ENCODE assay signal across 17 cellular contexts in the genomic region with DNA sequence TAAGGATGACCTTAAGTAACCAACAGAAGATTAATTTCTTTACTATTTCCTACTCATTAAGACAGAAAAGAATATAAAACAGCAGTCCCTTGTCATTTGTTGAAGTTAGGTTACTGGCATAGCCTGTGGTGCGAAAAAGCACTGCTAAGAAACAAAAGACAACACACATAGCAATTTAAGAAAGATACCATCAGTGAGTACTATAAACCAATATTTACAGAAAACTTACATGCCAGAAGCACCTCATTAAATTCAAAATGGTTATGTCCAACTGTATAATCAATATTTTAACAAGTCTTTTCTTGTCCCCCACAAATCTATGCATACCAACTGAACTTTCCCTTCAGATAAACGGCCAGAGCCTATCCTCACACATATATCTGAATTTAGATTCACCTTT. TPM values are rescaled to one million over a fixed set of nuclear protein-coding genes. Genes with fewer than 3 reads are reported as not detected.
DNase-seq lines count a peak whose midpoint lies in the region; ATAC-seq and TF ChIP-seq lines count a peak whose summit lies in the region.
"Had no signal": no experiment of that assay in that cellular context is flagged by ENCODE, and none has a peak within 500 bp of the region (broad histone marks: within the 10 kb centered on the region; RNA-seq: fewer than 3 reads in every experiment).

No MANE protein-coding gene starts in this region.

- H3K36me3 ChIP-seq in ACC112 (ENCODE audit: insufficient read depth, low read length) (peaks cover 44% of the 10 kb centered on the region), HUES64 (ENCODE audit: insufficient read depth, low read length) (peaks cover 9% of the 10 kb centered on the region)

- H3K4me1 ChIP-seq in ACC112 (ENCODE audit: control insufficient read depth, insufficient read depth, low read length, unreplicated experiment): peaks cover 35% of the 10 kb centered on the region
- peaks cover 50% of the 10 kb centered on the region for H3K4me1 ChIP-seq in HUES64 (ENCODE audit: insufficient read depth, low read length)

- H3K9ac ChIP-seq in HUES64 (ENCODE audit: low read depth, low read length): no peak overlapping the region

- peaks cover 58% of the 10 kb centered on the region for H3K4me1 Mint-ChIP-seq in WTC11

- WGBS in HUES64: 88% methylated on average over 2 of the region's 2 CpGs

- H3K36me3 Mint-ChIP-seq in WTC11: peaks cover 5% of the 10 kb centered on the region; the same call in 1 of the 2 replicates

- H2AFZ ChIP-seq in ACC112 (ENCODE audit: low read length, unreplicated experiment): no peak overlapping the region

- POLR2A ChIA-PET in WTC11 (lab: Charles Lee): no interaction called here

- H3K27ac ChIP-seq in ACC112 (ENCODE audit: low read depth, low read length) (peak overlapping the region; percentile 27), HUES64 (ENCODE audit: low read depth, low read length) (no peak overlapping the region)
- H3K27ac ChIP-seq: C4-2B, RWPE1 had no signal

- H3K4me3 Mint-ChIP-seq in WTC11: no peak overlapping the region

- H3K27me3 ChIP-seq in ACC112 (ENCODE audit: insufficient read depth, low read length) (no peaks in the 10 kb centered on the region), HUES64 (ENCODE audit: insufficient read depth, low read length) (no peaks in the 10 kb centered on the region)

- peaks cover 26% of the 10 kb centered on the region for H3K79me2 ChIP-seq in ACC112 (ENCODE audit: control insufficient read depth, insufficient read depth, low read length, unreplicated experiment)

- TF ChIP-seq CTCF in WTC11 (IDR thresholded peaks at IDR 0.05): no peak

- H3K27ac Mint-ChIP-seq in WTC11: peak overlapping the region; percentile 84; the same call in 1 of the 2 replicates

- H3K27me3 Mint-ChIP-seq in WTC11 (ENCODE audit: low read depth): no peaks in the 10 kb centered on the region

- ATAC-seq in WTC11: no peak
- ATAC-seq in GM19452 (IDR thresholded peaks at IDR 0.05; ENCODE audit: unreplicated experiment): no peak

- H3K4me3 ChIP-seq in ACC112 (ENCODE audit: low read depth, low read length) (no peak overlapping the region), HUES64 (ENCODE audit: low read length) (peak overlapping the region; percentile 19; the same call in 1 of the 2 replicates)

- H3K9me3 Mint-ChIP-seq in WTC11: no peaks in the 10 kb centered on the region

- no peaks in the 10 kb centered on the region for H3K9me3 ChIP-seq in HUES64 (ENCODE audit: insufficient read depth, low read depth, low read length)

- DNase-seq in WTC11 (ENCODE audit: low spot score) (no peak), foreskin melanocyte (peak; percentile 79), amniotic stem cell (lab: John Stamatoyannopoulos, UW) (no peak)
- no peak for DNase-seq in activated effector memory CD4-positive, alpha-beta T cell treated with Interleukin-2 at 50 U/mL for 16 hours
- no peak for DNase-seq in activated CD4-positive, CD25-positive, alpha-beta regulatory T cell treated with anti-CD3 and anti-CD28 coated beads, Interleukin-2, amount 50 U/mL, for 72 hours
- DNase-seq: AML-193, DMS79, HCEC 1CT, MV-4-11, NCI-H1694 treated with DMSO at 0.1 percent for 48 hours, NCI-H226, NCI-H524 had no signal

- CTCF ChIA-PET in WTC11 (lab: Charles Lee): no interaction called here

TF ChIP-seq in WTC11, 78 proteins besides CTCF, POLR2A, EP300 and RAD21:
- TF ChIP-seq ZNF416 (CRISPR knock-in tag; IDR thresholded peaks at IDR 0.05): no peak
- no peak for TF ChIP-seq IRF2 (CRISPR knock-in tag; IDR thresholded peaks at IDR 0.05; ENCODE audit: borderline replicate concordance, low read depth)
- no peak for TF ChIP-seq GABPB1 (CRISPR knock-in tag; IDR thresholded peaks at IDR 0.05)
- TF ChIP-seq, protein P1, sequence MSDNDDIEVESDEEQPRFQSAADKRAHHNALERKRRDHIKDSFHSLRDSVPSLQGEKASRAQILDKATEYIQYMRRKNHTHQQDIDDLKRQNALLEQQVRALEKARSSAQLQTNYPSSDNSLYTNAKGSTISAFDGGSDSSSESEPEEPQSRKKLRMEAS (CRISPR knock-in tag; IDR thresholded peaks at IDR 0.05): no peak
- no peak for TF ChIP-seq FOXK1 (CRISPR knock-in tag; IDR thresholded peaks at IDR 0.05)
- TF ChIP-seq MYBL2 (CRISPR knock-in tag; IDR thresholded peaks at IDR 0.05): no peak
- no peak for TF ChIP-seq ESRRA (CRISPR knock-in tag; IDR thresholded peaks at IDR 0.05; ENCODE audit: borderline replicate concordance)
- no peak for TF ChIP-seq RORB (CRISPR knock-in tag; IDR thresholded peaks at IDR 0.05)
- TF ChIP-seq ZMAT4 (CRISPR knock-in tag; IDR thresholded peaks at IDR 0.05): no peak
- no peak for TF ChIP-seq NFYB (CRISPR knock-in tag; conservative IDR thresholded peaks at IDR 0.05; ENCODE audit: low read depth)
TF ChIP-seq in WTC11: peak in this region for 0.

RNA-seq across cellular contexts. Expression of gene ANKRD28, which starts 42.0 kb away (rescaled TPM):
- 25.5 TPM for polyA plus RNA-seq in HUES64 (2013, experiment 1 of 2)
- 23.3 TPM for polyA plus RNA-seq in HUES64 (2013, experiment 2 of 2)
- 42.7 to 51.6 TPM (median 43.8 TPM) in 3 replicates for total RNA-seq in WTC11 (2021)
